27 cellular contexts compared by ENCODE assay signal in genomic region chr3:123571973-123572365, GRCh38.
"Had no signal": no experiment of that assay in that cellular context is flagged by ENCODE, and none has a peak within 500 bp of the region (broad histone marks: within the 10 kb centered on the region; RNA-seq: fewer than 3 reads in every experiment).

No MANE protein-coding gene starts in this region.

- H3K4me3 ChIP-seq: neural progenitor cell, pancreas, psoas muscle, skin epidermis, smooth muscle cell, spleen, thoracic aorta, thyroid gland, tibial nerve, upper lobe of left lung, vagina had no signal

- DNase-seq: naive thymus-derived CD4-positive, alpha-beta T cell; natural killer cell; occipital lobe; pancreas; psoas muscle; spleen; stimulated activated CD4-positive, alpha-beta T cell treated with anti-CD3 and anti-CD28 coated beads, Interleukin-12 subunit alpha, Interleukin-12 subunit beta, amount 100 ng/mL, for 4 hours; stimulated activated CD4-positive, alpha-beta T cell treated with anti-CD3 and anti-CD28 coated beads, Interleukin-1b, Interleukin-23, amount 100 ng/mL, for 48 hours; stimulated activated CD4-positive, alpha-beta T cell treated with anti-CD3 and anti-CD28 coated beads, Interleukin-4, amount 100 ng/mL, for 1 hour; stimulated activated CD4-positive, alpha-beta T cell treated with anti-CD3 and anti-CD28 coated beads, Interleukin-4, amount 100 ng/mL, for 4 hours; stimulated activated CD8-positive, alpha-beta memory T cell treated with anti-CD3 and anti-CD28 coated beads, Interleukin-4, amount 100 ng/mL, for 48 hours; stimulated activated naive CD4-positive, alpha-beta T cell; stimulated activated naive CD8-positive, alpha-beta T cell treated with anti-CD3 and anti-CD28 coated beads, Interleukin-15, amount 100 ng/mL, for 72 hours; stimulated activated naive CD8-positive, alpha-beta T cell treated with anti-CD3 and anti-CD28 coated beads, Interleukin-15, Interleukin-2, amounts not matched to agents 100 U/mL and 50 U/mL, for 24 hours; thyroid gland; trophoblast cell; upper lobe of left lung had no signal

- H3K4me2 ChIP-seq: neural progenitor cell, smooth muscle cell had no signal

- H3K4me1 ChIP-seq: psoas muscle, thyroid gland, vagina had no signal

- H3K27me3 Mint-ChIP-seq: naive thymus-derived CD4-positive, alpha-beta T cell; stimulated activated memory B cell treated with anti-CD40 and anti-IgM and Interleukin-4, amounts not matched to agents 10 μg/mL and 1 μg/mL and 100 μg/mL, for 72 hours; stimulated activated naive CD8-positive, alpha-beta T cell treated with anti-CD3 and anti-CD28 coated beads, Interleukin-15, amount 100 ng/mL, for 72 hours had no signal

- H3K9ac ChIP-seq: neural progenitor cell had no signal

- H3K36me3 ChIP-seq: neural progenitor cell, pancreas, thoracic aorta, thyroid gland, vagina had no signal

- H3K9me3 ChIP-seq: pancreas, psoas muscle, spleen, thoracic aorta, thyroid gland, tibial nerve, upper lobe of left lung, vagina had no signal

- H3K27ac ChIP-seq: neural progenitor cell, pancreas, psoas muscle, spleen, thoracic aorta, thyroid gland, tibial nerve, upper lobe of left lung, vagina had no signal

- ATAC-seq: naive thymus-derived CD4-positive, alpha-beta T cell; natural killer cell; psoas muscle; right cardiac atrium; stimulated activated memory B cell treated with anti-CD40 and anti-IgM and Interleukin-4, amounts not matched to agents 10 μg/mL and 1 μg/mL and 100 μg/mL, for 72 hours; stimulated activated naive CD8-positive, alpha-beta T cell treated with anti-CD3 and anti-CD28 coated beads, Interleukin-15, amount 100 ng/mL, for 72 hours; stimulated activated naive CD8-positive, alpha-beta T cell treated with anti-CD3 and anti-CD28 coated beads, Interleukin-15, Interleukin-2, amounts not matched to agents 100 U/mL and 50 U/mL, for 24 hours had no signal

- FAIRE-seq: pancreas, urothelium cell line had no signal

- H3K4me1 Mint-ChIP-seq: nephron had no signal

- H3K27ac Mint-ChIP-seq: naive thymus-derived CD4-positive, alpha-beta T cell; natural killer cell; nephron; neural progenitor cell; stimulated activated memory B cell treated with anti-CD40 and anti-IgM and Interleukin-4, amounts not matched to agents 10 μg/mL and 1 μg/mL and 100 μg/mL, for 72 hours; stimulated activated naive CD8-positive, alpha-beta T cell treated with anti-CD3 and anti-CD28 coated beads, Interleukin-15, amount 100 ng/mL, for 72 hours had no signal

- H2AFZ ChIP-seq: neural progenitor cell had no signal

- H3K4me3 Mint-ChIP-seq: naive thymus-derived CD4-positive, alpha-beta T cell; natural killer cell; nephron; neural progenitor cell; stimulated activated memory B cell treated with anti-CD40 and anti-IgM and Interleukin-4, amounts not matched to agents 10 μg/mL and 1 μg/mL and 100 μg/mL, for 72 hours; stimulated activated naive CD8-positive, alpha-beta T cell treated with anti-CD3 and anti-CD28 coated beads, Interleukin-15, amount 100 ng/mL, for 72 hours had no signal

- H3K9me3 Mint-ChIP-seq: naive thymus-derived CD4-positive, alpha-beta T cell; natural killer cell; nephron; neural progenitor cell; stimulated activated memory B cell treated with anti-CD40 and anti-IgM and Interleukin-4, amounts not matched to agents 10 μg/mL and 1 μg/mL and 100 μg/mL, for 72 hours; stimulated activated naive CD8-positive, alpha-beta T cell treated with anti-CD3 and anti-CD28 coated beads, Interleukin-15, amount 100 ng/mL, for 72 hours had no signal

- H3K27me3 ChIP-seq: neural progenitor cell, pancreas, spleen, thyroid gland, tibial nerve, upper lobe of left lung, vagina had no signal
